Comparison of ENCODE assay signal across 9 cellular contexts in genomic region chr1:154968731-154969130, GRCh38. TPM values are rescaled to one million over a fixed set of nuclear protein-coding genes. Genes with fewer than 3 reads are reported as not detected.
DNase-seq lines count a peak whose midpoint lies in the region; ATAC-seq and TF ChIP-seq lines count a peak whose summit lies in the region.
"Had no signal": no experiment of that assay in that cellular context is flagged by ENCODE, and none has a peak within 500 bp of the region (broad histone marks: within the 10 kb centered on the region; RNA-seq: fewer than 3 reads in every experiment).

No MANE protein-coding gene starts in this region.

- peaks cover 74% of the 10 kb centered on the region for H3K36me3 ChIP-seq in MG63
- H3K36me3 ChIP-seq in effector memory CD4-positive, alpha-beta T cell (ENCODE audit: control insufficient read depth, insufficient read depth, low read length) = peaks cover 52% of the 10 kb centered on the region

- H3K27me3 Mint-ChIP-seq in naive thymus-derived CD8-positive, alpha-beta T cell = no peaks in the 10 kb centered on the region

- POLR2A ChIA-PET in naive thymus-derived CD8-positive, alpha-beta T cell (lab: Charles Lee) = interaction anchor here (7.5 kb wide), 1 partner anchor 14 kb away, joined by 85 read pairs; the partner anchor contains the start of gene PBXIP1

- no peak for ATAC-seq in naive thymus-derived CD8-positive, alpha-beta T cell
- ATAC-seq in HG03135 (IDR thresholded peaks at IDR 0.05; ENCODE audit: unreplicated experiment) (no peak), HG02970 (IDR thresholded peaks at IDR 0.05; ENCODE audit: low FRiP score, unreplicated experiment) (no peak), HG03342 (IDR thresholded peaks at IDR 0.05; ENCODE audit: unreplicated experiment) (no peak), HG02678 (IDR thresholded peaks at IDR 0.05; ENCODE audit: unreplicated experiment) (no peak)

- peaks cover 23 to 45% (median 39%) of the 10 kb centered on the region in 4 donors for H3K4me1 Mint-ChIP-seq in naive thymus-derived CD8-positive, alpha-beta T cell

- DNase-seq in AG09309 (ENCODE audit: low read depth) (no peak), MG63 (no peak)
- no peak for DNase-seq in effector memory CD4-positive, alpha-beta T cell
- DNase-seq in naive thymus-derived CD8-positive, alpha-beta T cell = no peak
- DNase-seq: MV-4-11 had no signal

- H3K4me3 Mint-ChIP-seq in naive thymus-derived CD8-positive, alpha-beta T cell = no peak overlapping the region

- H3K27ac ChIP-seq in effector memory CD4-positive, alpha-beta T cell (ENCODE audit: insufficient read depth, low read length, poor library complexity, severe bottlenecking) = peak overlapping the region; percentile 20

- no peaks in the 10 kb centered on the region for H3K9me3 Mint-ChIP-seq in naive thymus-derived CD8-positive, alpha-beta T cell

- no peaks in the 10 kb centered on the region for H3K9me3 ChIP-seq in MG63
- H3K9me3 ChIP-seq in effector memory CD4-positive, alpha-beta T cell (ENCODE audit: control insufficient read depth, low read length) = no peaks in the 10 kb centered on the region

- peak overlapping the region in 8 of 10 donors; percentile 12 to 87 (median 40) for H3K27ac Mint-ChIP-seq in naive thymus-derived CD8-positive, alpha-beta T cell

- TF ChIP-seq CTCF in AG09309 (IDR thresholded peaks at IDR 0.05; ENCODE audit: control insufficient read depth, insufficient read depth, low read depth, low read length, missing control alignments) = no peak

- H3K4me3 ChIP-seq in AG09309 (ENCODE audit: control insufficient read depth, low read depth, low read length) (peak overlapping the region; percentile 94), MG63 (peak overlapping the region; percentile 45; the same call in 1 of the 2 replicates)
- no peak overlapping the region for H3K4me3 ChIP-seq in effector memory CD4-positive, alpha-beta T cell (ENCODE audit: insufficient read depth, low read depth, low read length, poor library complexity, severe bottlenecking)

- peaks cover 0 to 56% (median 0%) of the 10 kb centered on the region in 3 donors for H3K36me3 Mint-ChIP-seq in naive thymus-derived CD8-positive, alpha-beta T cell

- no peaks in the 10 kb centered on the region for H3K27me3 ChIP-seq in MG63
- no peaks in the 10 kb centered on the region for H3K27me3 ChIP-seq in effector memory CD4-positive, alpha-beta T cell (replicated peaks; ENCODE audit: control insufficient read depth, insufficient read depth, low read length, poor library complexity, severe bottlenecking)

- peaks cover 9% of the 10 kb centered on the region for H3K4me1 ChIP-seq in effector memory CD4-positive, alpha-beta T cell (ENCODE audit: control insufficient read depth, insufficient read depth, low read length, poor library complexity, severe bottlenecking)

RNA-seq across cellular contexts. Expression of gene SHC1, which starts 1.8 kb away (rescaled TPM):
- 140 and 175 TPM in 2 replicates for total RNA-seq in MG63 (2014; rRNA removed; shearing (Covaris generic); ENCODE audit: low replicate concordance)
- total RNA-seq in naive thymus-derived CD8-positive, alpha-beta T cell = 10 to 100 TPM; 60.7 to 68.5 TPM
- 10 to 100 TPM; 22.6 to 27.4 (median 24.4) TPM for polyA plus RNA-seq in naive thymus-derived CD8-positive, alpha-beta T cell

RNA-seq across cellular contexts. Expression of gene CKS1B, which starts 5.8 kb away (rescaled TPM):
- total RNA-seq in MG63 (2014; rRNA removed; shearing (Covaris generic); ENCODE audit: low replicate concordance) = 124 and 222 TPM in 2 replicates
- 10 to 100 TPM; 11.1 to 11.7 TPM for total RNA-seq in naive thymus-derived CD8-positive, alpha-beta T cell
- polyA plus RNA-seq in naive thymus-derived CD8-positive, alpha-beta T cell = 10 to 100 TPM; 58.0 to 66.6 (median 63.0) TPM

RNA-seq across cellular contexts. Expression of gene PYGO2, which starts 7.1 kb away (rescaled TPM):
- 10.3 and 16.2 TPM in 2 replicates for total RNA-seq in MG63 (2014; rRNA removed; shearing (Covaris generic); ENCODE audit: low replicate concordance)
- 10 to 100 TPM; 55.6 to 57.3 TPM for total RNA-seq in naive thymus-derived CD8-positive, alpha-beta T cell
- polyA plus RNA-seq in naive thymus-derived CD8-positive, alpha-beta T cell = 10 to 100 TPM; 21.5 to 50.8 (median 35.8) TPM

RNA-seq across cellular contexts. Expression of gene PBXIP1, which starts 12.8 kb away (rescaled TPM):
- total RNA-seq in MG63 (2014; rRNA removed; shearing (Covaris generic); ENCODE audit: low replicate concordance) = 6.9 and 16.0 TPM in 2 replicates
- 100 to 1,000 TPM; 317 to 319 TPM for total RNA-seq in naive thymus-derived CD8-positive, alpha-beta T cell
- 100 to 1,000 TPM; 182 to 239 (median 183) TPM for polyA plus RNA-seq in naive thymus-derived CD8-positive, alpha-beta T cell

RNA-seq across cellular contexts. Expression of gene FLAD1, which starts 14.4 kb away (rescaled TPM):
- 39.6 and 49.6 TPM in 2 replicates for total RNA-seq in MG63 (2014; rRNA removed; shearing (Covaris generic); ENCODE audit: low replicate concordance)
- 10 to 100 TPM; 46.6 to 46.8 TPM for total RNA-seq in naive thymus-derived CD8-positive, alpha-beta T cell
- 10 to 100 TPM; 30.9 to 41.8 (median 31.9) TPM for polyA plus RNA-seq in naive thymus-derived CD8-positive, alpha-beta T cell
